Comparison of ENCODE assay signal across 1 cellular context in the genomic region with DNA sequence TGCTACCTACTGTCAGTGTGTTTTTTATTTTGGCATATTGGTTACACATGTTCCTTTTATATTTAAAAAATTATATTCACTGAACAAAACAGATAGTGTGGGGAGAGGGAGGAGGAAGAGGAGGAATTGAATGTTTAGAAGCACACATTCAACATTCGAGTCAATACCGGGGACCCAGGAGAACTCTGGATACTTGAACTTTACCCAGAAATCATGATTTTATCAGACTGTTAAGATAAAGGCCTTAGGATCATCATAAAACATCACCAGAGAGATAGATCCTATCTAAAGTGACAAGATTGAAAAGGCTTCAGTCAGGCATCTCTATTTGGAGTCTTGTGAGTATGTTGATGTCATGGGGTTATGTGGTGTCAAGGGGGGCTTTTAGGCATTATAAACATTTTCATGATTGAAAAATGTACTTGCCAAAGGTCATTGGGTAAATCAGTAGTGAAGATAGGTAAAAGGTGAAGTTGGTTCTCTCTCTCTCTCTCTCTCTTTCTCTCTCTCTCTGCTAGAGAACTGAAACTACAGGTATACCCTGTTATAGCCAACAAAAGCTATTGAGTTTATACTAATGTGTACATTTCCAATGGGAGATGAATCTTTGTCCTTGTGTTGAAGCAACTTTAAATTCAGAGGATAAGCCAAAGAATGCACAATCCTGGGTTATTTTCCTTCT.
TF ChIP-seq lines count a peak whose summit lies in the region.

No MANE protein-coding gene starts in this region.

TF ChIP-seq in liver, 16 proteins besides CTCF, POLR2A, EP300 and RAD21 (continued from another document):
- TF ChIP-seq EGR1 (IDR thresholded peaks at IDR 0.05; ENCODE audit: low read depth in 2 of 2) (no peak), TAF1 (conservative IDR thresholded peaks at IDR 0.05) (no peak), GABPA (IDR thresholded peaks at IDR 0.05 in 1 of 2, conservative IDR thresholded peaks at IDR 0.05 in 1 of 2) (no peak), RXRA (IDR thresholded peaks at IDR 0.05) (peak; percentile 46 to 72), ATF3 (IDR thresholded peaks at IDR 0.05) (no peak), FOXA2 (IDR thresholded peaks at IDR 0.05) (no peak), HNF4A (conservative IDR thresholded peaks at IDR 0.05) (peak in 1 of 2 donors; percentile 41), SP1 (IDR thresholded peaks at IDR 0.05) (peak; percentile 21), NR2F2 (IDR thresholded peaks at IDR 0.05) (no peak)
- TF ChIP-seq, protein P1, sequence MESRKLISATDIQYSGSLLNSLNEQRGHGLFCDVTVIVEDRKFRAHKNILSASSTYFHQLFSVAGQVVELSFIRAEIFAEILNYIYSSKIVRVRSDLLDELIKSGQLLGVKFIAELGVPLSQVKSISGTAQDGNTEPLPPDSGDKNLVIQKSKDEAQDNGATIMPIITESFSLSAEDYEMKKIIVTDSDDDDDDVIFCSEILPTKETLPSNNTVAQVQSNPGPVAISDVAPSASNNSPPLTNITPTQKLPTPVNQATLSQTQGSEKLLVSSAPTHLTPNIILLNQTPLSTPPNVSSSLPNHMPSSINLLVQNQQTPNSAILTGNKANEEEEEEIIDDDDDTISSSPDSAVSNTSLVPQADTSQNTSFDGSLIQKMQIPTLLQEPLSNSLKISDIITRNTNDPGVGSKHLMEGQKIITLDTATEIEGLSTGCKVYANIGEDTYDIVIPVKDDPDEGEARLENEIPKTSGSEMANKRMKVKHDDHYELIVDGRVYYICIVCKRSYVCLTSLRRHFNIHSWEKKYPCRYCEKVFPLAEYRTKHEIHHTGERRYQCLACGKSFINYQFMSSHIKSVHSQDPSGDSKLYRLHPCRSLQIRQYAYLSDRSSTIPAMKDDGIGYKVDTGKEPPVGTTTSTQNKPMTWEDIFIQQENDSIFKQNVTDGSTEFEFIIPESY (IDR thresholded peaks at IDR 0.05) = no peak
